ENCODE assay signal across 13 cellular contexts in genomic region chr12:56988207-56988739, GRCh38. TPM values are rescaled to one million over a fixed set of nuclear protein-coding genes. Genes with fewer than 3 reads are reported as not detected.
A peak's percentile ranks its signal among the peaks of the same experiment; 100 is the strongest.
DNase-seq lines count a peak whose midpoint lies in the region; ATAC-seq, FAIRE-seq and TF ChIP-seq lines count a peak whose summit lies in the region.
"Had no signal": no experiment of that assay in that cellular context is flagged by ENCODE, and none has a peak within 500 bp of the region (broad histone marks: within the 10 kb centered on the region; RNA-seq: fewer than 3 reads in every experiment).

No MANE protein-coding gene starts in this region.

- TF ChIP-seq POLR2A in H1 (IDR thresholded peaks at IDR 0.05; ENCODE audit: control extremely low read depth in 1 of 2, low read depth in 2 of 2, low read length in 2 of 2) = no peak

- no peak overlapping the region for H3K4me3 Mint-ChIP-seq in GM23338
- H3K4me3 Mint-ChIP-seq: activated CD4-positive, alpha-beta T cell treated with anti-CD3 and anti-CD28 coated beads, Interleukin-2, amount 10 ng/mL, durations not matched to agents 7 days and 5 days had no signal

- H3K9ac ChIP-seq in H1 (replicated peaks in 1 of 4; ENCODE audit: extremely low read depth in 1 of 4, low read depth in 3 of 4, low read length in 3 of 4) (no peak overlapping the region), mesenchymal stem cell (ENCODE audit: low read length) (no peak overlapping the region)

- H3K27me3 ChIP-seq in GM23338 (ENCODE audit: insufficient read depth) = no peaks in the 10 kb centered on the region
- H3K27me3 ChIP-seq in H1 (replicated peaks in 1 of 4; ENCODE audit: control insufficient read depth in 3 of 4, extremely low read depth in 1 of 4, insufficient read depth in 3 of 4, low read length in 3 of 4) = no peaks in the 10 kb centered on the region
- peaks cover 12 to 25% of the 10 kb centered on the region in 2 experiments for H3K27me3 ChIP-seq in mesenchymal stem cell (ENCODE audit: control insufficient read depth in 1 of 2, insufficient read depth in 1 of 2, low read length in 2 of 2)
- H3K27me3 ChIP-seq in MG63 = no peaks in the 10 kb centered on the region
- H3K27me3 ChIP-seq: breast epithelium had no signal

- H3K4me2 ChIP-seq in GM23338 (peak overlapping the region; percentile 51; the same call in 1 of the 2 replicates), H1 (ENCODE audit: insufficient read depth in 1 of 2, low read depth in 2 of 2, low read length in 2 of 2) (peak overlapping the region in 1 of 2 experiments; percentile 9; a peak in 1 of 4 replicates), mesenchymal stem cell (ENCODE audit: low read length, poor library complexity, severe bottlenecking) (no peak overlapping the region), OCI-LY7 (ENCODE audit: low read length) (no peak overlapping the region)

- H3K9me3 Mint-ChIP-seq in GM23338 = no peaks in the 10 kb centered on the region
- H3K9me3 Mint-ChIP-seq: activated CD4-positive, alpha-beta T cell treated with anti-CD3 and anti-CD28 coated beads, Interleukin-2, amount 10 ng/mL, durations not matched to agents 7 days and 5 days; activated T-helper 2 cell treated with anti-CD3 and anti-CD28 coated beads, Interferon-gamma antibody, Interleukin-2, Interleukin-4, amounts not matched to agents 10 μg/mL and 5 μg/mL and 100 μg/mL, durations not matched to agents 14 hours and 24 hours and 36 hours; naive B cell had no signal

- TF ChIP-seq RAD21 in H1 (IDR thresholded peaks at IDR 0.05 in 1 of 2, conservative IDR thresholded peaks at IDR 0.05 in 1 of 2; ENCODE audit: low read depth in 2 of 2, low read length in 2 of 2) = no peak

- no peak overlapping the region for H2BK20ac ChIP-seq in H1 (ENCODE audit: low read length)

- H3K9me3 ChIP-seq in H1 (ENCODE audit: insufficient read depth in 2 of 2, low read depth in 1 of 2, low read length in 1 of 2) (no peaks in the 10 kb centered on the region), mesenchymal stem cell (ENCODE audit: control insufficient read depth, low read length) (no peaks in the 10 kb centered on the region), MG63 (peaks cover 3% of the 10 kb centered on the region; the same call in 1 of the 2 replicates), OCI-LY7 (ENCODE audit: low read length) (no peaks in the 10 kb centered on the region)
- H3K9me3 ChIP-seq: breast epithelium had no signal

- H3K4ac ChIP-seq in H1 (replicated peaks; ENCODE audit: insufficient read length, low read depth, low read length) (no peak overlapping the region), mesenchymal stem cell (ENCODE audit: low read depth in 1 of 2, low read length in 2 of 2) (no peak overlapping the region)

- 73% methylated on average over 5 of the region's 5 CpGs; no CpG with 5 or more reads in 1 of the 2 experiments for WGBS in H1 (ENCODE audit: extremely low coverage in 1 of 2, insufficient coverage in 1 of 2, insufficient read length in 1 of 2, insufficient replicate concordance in 2 of 2, low coverage in 1 of 2, low lambda C conversion rate in 2 of 2, missing lambda C conversion rate in 1 of 2), 2 experiments
- WGBS in mesenchymal stem cell = 13% methylated on average over 1 of the region's 5 CpGs

- POLR2A ChIA-PET in H1 (lab: Charles Lee; ENCODE audit: partially characterized antibody) (interaction anchor here (0.8 to 1.7 kb wide), 7 partner anchors 10 to 264 kb away, joined by 3 to 13 read pairs (median 4); no protein-coding TSS in a partner anchor), OCI-LY7 (lab: Charles Lee) (interaction anchor here (0.5 to 1.5 kb wide), 3 partner anchors 13 to 208 kb away, joined by 3 to 4 read pairs (median 3); partner anchors contain the start of gene STAT6)

- H4K91ac ChIP-seq in H1 (replicated peaks; ENCODE audit: insufficient read length, low read length) (no peak overlapping the region), mesenchymal stem cell (ENCODE audit: low read length) (no peak overlapping the region)

- TF ChIP-seq EP300 in H1 (IDR thresholded peaks at IDR 0.05; ENCODE audit: borderline replicate concordance in 1 of 2, low read depth in 2 of 2, low read length in 2 of 2) = no peak

- H3K23ac ChIP-seq in H1 (ENCODE audit: insufficient read length) (no peak overlapping the region), mesenchymal stem cell (ENCODE audit: low read length in 2 of 2) (no peak overlapping the region)

- no peak overlapping the region for H3K27ac Mint-ChIP-seq in GM23338
- H3K27ac Mint-ChIP-seq: activated CD4-positive, alpha-beta T cell treated with anti-CD3 and anti-CD28 coated beads, Interleukin-2, amount 10 ng/mL, durations not matched to agents 7 days and 5 days; activated T-helper 2 cell treated with anti-CD3 and anti-CD28 coated beads, Interferon-gamma antibody, Interleukin-2, Interleukin-4, amounts not matched to agents 10 μg/mL and 5 μg/mL and 100 μg/mL, durations not matched to agents 14 hours and 24 hours and 36 hours had no signal

- H2BK12ac ChIP-seq in H1 (ENCODE audit: low read depth, low read length) (no peak overlapping the region), mesenchymal stem cell (ENCODE audit: low read length in 2 of 2) (no peak overlapping the region)

- no peak overlapping the region for H2BK5ac ChIP-seq in H1 (ENCODE audit: low read depth, low read length)
- no peak overlapping the region for H2BK5ac ChIP-seq in mesenchymal stem cell (ENCODE audit: low read depth, low read length, poor library complexity, severe bottlenecking)

- H3K9me2 ChIP-seq in GM23338 (ENCODE audit: insufficient read depth) (no peaks in the 10 kb centered on the region), OCI-LY7 (ENCODE audit: insufficient read depth, low read length) (no peaks in the 10 kb centered on the region)

- H2AFZ ChIP-seq in GM23338 (peak overlapping the region; percentile 4; the same call in 1 of the 2 replicates), H1 (ENCODE audit: low read length) (0 out of 2 replicates have a peak overlapping the region, but pooled peaks have one; percentile 2), mesenchymal stem cell (ENCODE audit: low read depth, low read length) (no peak overlapping the region), OCI-LY7 (ENCODE audit: low read length) (no peak overlapping the region)

- H3K36me3 Mint-ChIP-seq in GM23338 (ENCODE audit: low read depth) = no peaks in the 10 kb centered on the region
- H3K36me3 Mint-ChIP-seq: naive B cell had no signal

- no peak for TF ChIP-seq CTCF in GM23338 (conservative IDR thresholded peaks at IDR 0.05; ENCODE audit: low read depth in 2 of 2)
- TF ChIP-seq CTCF in H1 (IDR thresholded peaks at IDR 0.05; ENCODE audit: control extremely low read depth in 1 of 3, insufficient read depth in 1 of 3, low read depth in 1 of 3, low read length in 3 of 3) = no peak
- TF ChIP-seq CTCF in foreskin fibroblast (IDR thresholded peaks at IDR 0.05; ENCODE audit: low read depth, low read length) = no peak
- no peak for TF ChIP-seq CTCF in OCI-LY7 (conservative IDR thresholded peaks at IDR 0.05; ENCODE audit: low read length)

- H3K18ac ChIP-seq in H1 (ENCODE audit: extremely low read depth, low read length) = no peak overlapping the region
- peak overlapping the region in 1 of 2 experiments; percentile 14 for H3K18ac ChIP-seq in mesenchymal stem cell (ENCODE audit: low read depth in 1 of 2, low read length in 2 of 2)

- peak; percentile 57 for DNase-seq in GM23338 (ENCODE audit: low spot score)
- peak; percentile 98 for DNase-seq in OCI-M1 (lab: John Stamatoyannopoulos, UW)
- DNase-seq in H1 (ENCODE audit: low read depth in 1 of 2, low spot score in 2 of 2) = peak in 1 of 2 experiments; percentile 46
- peak; percentile 46 for DNase-seq in mesenchymal stem cell
- DNase-seq in foreskin fibroblast = no peak
- no peak for DNase-seq in MG63
- DNase-seq in NCI-H2171 treated with DMSO at 0.1 percent for 48 hours (lab: John Stamatoyannopoulos, UW) = no peak
- DNase-seq in OCI-LY7 (ENCODE audit: low spot score) = no peak

- H3K36me3 ChIP-seq in GM23338 (ENCODE audit: insufficient read depth) (no peaks in the 10 kb centered on the region), H1 (ENCODE audit: control insufficient read depth in 2 of 4, insufficient read depth in 4 of 4, low read length in 3 of 4) (no peaks in the 10 kb centered on the region), mesenchymal stem cell (ENCODE audit: control insufficient read depth in 1 of 2, insufficient read depth in 2 of 2, low read depth in 1 of 2, low read length in 2 of 2) (no peaks in the 10 kb centered on the region), MG63 (no peaks in the 10 kb centered on the region), OCI-LY7 (ENCODE audit: insufficient read depth, low read length) (no peaks in the 10 kb centered on the region)
- H3K36me3 ChIP-seq: breast epithelium had no signal

- BruUV-seq in OCI-LY7 (replicated peaks; lab: Mats Ljungman, UMichigan) = no TSS peak

- FAIRE-seq in H1 (lab: Jason Lieb, UNC) = no peak

- ATAC-seq in GM23338 = peak; percentile 72

- intact Hi-C loops in OCI-LY7 (cut with micrococcal nuclease; ENCODE audit: unreplicated experiment) = no loop called here

- CTCF ChIA-PET in H1 (lab: Charles Lee; ENCODE audit: partially characterized antibody) = interaction anchor here (0.5 to 4.5 kb wide), 47 partner anchors 9 to 908 kb away, joined by 3 to 56 read pairs (median 4); partner anchors contain the start of genes HSD17B6, MYO1A, PRIM1 and SDR9C7
- CTCF ChIA-PET in OCI-LY7 (lab: Charles Lee; ENCODE audit: unreplicated experiment) = no interaction called here

- no peak overlapping the region for H3K56ac ChIP-seq in H1 (replicated peaks; ENCODE audit: insufficient read length, low read depth, low read length)

- H3K27ac ChIP-seq in GM23338 (ENCODE audit: low read depth) (no peak overlapping the region; the same call in 1 of the 2 replicates), H1 (ENCODE audit: low read depth, low read length) (no peak overlapping the region), mesenchymal stem cell (ENCODE audit: low read length, poor library complexity, severe bottlenecking) (no peak overlapping the region), OCI-LY7 (ENCODE audit: low read depth, low read length, poor library complexity, severe bottlenecking) (no peak overlapping the region)
- H3K27ac ChIP-seq: breast epithelium had no signal

- peaks cover 16% of the 10 kb centered on the region for H3K4me1 Mint-ChIP-seq in GM23338

- H2AK5ac ChIP-seq in H1 (ENCODE audit: low read depth, low read length) = no peak overlapping the region
- no peak overlapping the region for H2AK5ac ChIP-seq in mesenchymal stem cell (ENCODE audit: low read length, severe bottlenecking)

- H2BK120ac ChIP-seq in H1 (replicated peaks; ENCODE audit: low read depth, low read length) = no peak overlapping the region
- H2BK120ac ChIP-seq in mesenchymal stem cell (ENCODE audit: low read depth, low read length) = peak overlapping the region; percentile 39

- peaks cover 10% of the 10 kb centered on the region for H3K27me3 Mint-ChIP-seq in GM23338 (ENCODE audit: insufficient read depth, low read depth, poor library complexity)

- H2BK15ac ChIP-seq in H1 (ENCODE audit: low read length) (no peak overlapping the region), mesenchymal stem cell (ENCODE audit: low read depth, poor library complexity, severe bottlenecking) (peak overlapping the region; percentile 19)

- H3K79me2 ChIP-seq in GM23338 (replicated peaks; ENCODE audit: insufficient read depth) = no peaks in the 10 kb centered on the region
- no peaks in the 10 kb centered on the region for H3K79me2 ChIP-seq in H1 (ENCODE audit: control insufficient read depth in 1 of 2, insufficient read depth in 2 of 2, low read length in 2 of 2)
- H3K79me2 ChIP-seq in OCI-LY7 (ENCODE audit: insufficient read depth, low read depth, low read length) = no peaks in the 10 kb centered on the region

- H4K8ac ChIP-seq in H1 (ENCODE audit: extremely low read depth, insufficient read depth, low read length) = no peak overlapping the region
- no peak overlapping the region for H4K8ac ChIP-seq in mesenchymal stem cell (ENCODE audit: low read length)

- H3F3A ChIP-seq in GM23338 (replicated peaks; ENCODE audit: low read depth) = no peaks in the 10 kb centered on the region

- H3K14ac ChIP-seq in H1 (ENCODE audit: insufficient read length) (no peak overlapping the region), mesenchymal stem cell (ENCODE audit: low read length in 2 of 2) (no peak overlapping the region)

- H4K5ac ChIP-seq in H1 (ENCODE audit: insufficient read length, low read depth, low read length) = no peak overlapping the region

- H3K4me1 ChIP-seq in GM23338 (ENCODE audit: insufficient read depth) = peaks cover 10% of the 10 kb centered on the region
- peaks cover 0 to 3% (median under 1%) of the 10 kb centered on the region in 4 experiments; a peak in 2 of 7 replicates for H3K4me1 ChIP-seq in H1 (replicated peaks in 1 of 4; ENCODE audit: control insufficient read depth in 3 of 4, insufficient read depth in 4 of 4, low read length in 3 of 4)
- peaks cover 2% of the 10 kb centered on the region for H3K4me1 ChIP-seq in mesenchymal stem cell (ENCODE audit: control insufficient read depth, insufficient read depth, low read depth, low read length)
- peaks cover 9% of the 10 kb centered on the region for H3K4me1 ChIP-seq in OCI-LY7 (ENCODE audit: insufficient read depth, low read length, poor library complexity, severe bottlenecking)

- no peaks in the 10 kb centered on the region for H3K23me2 ChIP-seq in H1 (ENCODE audit: low read depth, low read length)

- no peak overlapping the region for H3K4me3 ChIP-seq in GM23338
- peak overlapping the region in 1 of 4 experiments; percentile 15; a peak in 1 of 8 replicates for H3K4me3 ChIP-seq in H1 (ENCODE audit: extremely low read depth in 1 of 4, insufficient read depth in 2 of 4, low read depth in 3 of 4, low read length in 4 of 4)
- H3K4me3 ChIP-seq in mesenchymal stem cell (ENCODE audit: insufficient read depth in 1 of 2, low read depth in 1 of 2, low read length in 2 of 2) = no peak overlapping the region
- no peak overlapping the region for H3K4me3 ChIP-seq in foreskin fibroblast (ENCODE audit: low read depth in 1 of 2, low read length in 2 of 2)
- H3K4me3 ChIP-seq in MG63 = no peak overlapping the region
- no peak overlapping the region for H3K4me3 ChIP-seq in OCI-LY7 (ENCODE audit: low read depth, low read length, poor library complexity, severe bottlenecking)
- H3K4me3 ChIP-seq: breast epithelium had no signal

- H3K79me1 ChIP-seq in H1 (ENCODE audit: low read depth, low read length) (no peaks in the 10 kb centered on the region), mesenchymal stem cell (replicated peaks; ENCODE audit: low read length, poor library complexity, severe bottlenecking) (no peaks in the 10 kb centered on the region)

- H4K20me1 ChIP-seq in GM23338 (replicated peaks; ENCODE audit: insufficient read depth) (no peaks in the 10 kb centered on the region), H1 (replicated peaks in 1 of 2; ENCODE audit: control insufficient read depth in 1 of 2, insufficient read depth in 2 of 2, low read length in 2 of 2) (no peaks in the 10 kb centered on the region), OCI-LY7 (ENCODE audit: insufficient read depth, low read length) (no peaks in the 10 kb centered on the region)

RNA-seq across cellular contexts. Expression of gene ZBTB39, which starts 18.1 kb away (rescaled TPM):
- 24.1 and 26.7 TPM in 2 replicates for total RNA-seq in GM23338 (2014; rRNA removed; shearing (Covaris generic))
- polyA plus RNA-seq in GM23338 (2016; fragmentation: Nextera tagmentation; extraction: Ambion mirVana) (5.5 and 6.6 TPM in 2 replicates), H1 (2011; rRNA removed) (19.3 and 21.0 TPM in 2 replicates)
- total RNA-seq in H1 (2021; fragmentation: NEBNext Ultra II Directional; extraction: Animal tissue kit (Norgen Biotek cat#: 25700)) = 24.5 and 25.0 TPM in 2 replicates
- 21.2 TPM for polyA plus RNA-seq in H1 (2011; cell fraction: cytosol; rRNA removed)
- 21.5 TPM for polyA plus RNA-seq in H1 (2011; cell fraction: nucleus; rRNA removed)
- 13.9 to 18.1 TPM (median 15.7 TPM) in 4 replicates for polyA plus RNA-seq in H1 (2012, experiment 1 of 2)
- polyA plus RNA-seq in H1 (2012, experiment 2 of 2) = 6.7 TPM
- 12.7 TPM for polyA plus RNA-seq in H1 (2013, experiment 1 of 2)
- 12.1 TPM for polyA plus RNA-seq in H1 (2013, experiment 2 of 2)
- 42.2 and 43.8 TPM in 2 replicates for polyA minus RNA-seq in H1 (2011; rRNA and poly(A)+ RNA removed)
- 21.4 TPM for polyA minus RNA-seq in H1 (2011; cell fraction: cytosol; rRNA and poly(A)+ RNA removed)
- polyA minus RNA-seq in H1 (2011; cell fraction: nucleus; rRNA and poly(A)+ RNA removed) = 30.3 TPM
- 2.9 TPM for polyA plus RNA-seq in mesenchymal stem cell (2013, experiment 1 of 2)
- 3.0 TPM for polyA plus RNA-seq in mesenchymal stem cell (2013, experiment 2 of 2)
- 3.1 and 3.3 TPM in 2 replicates for total RNA-seq in MG63 (2014; rRNA removed; shearing (Covaris generic); ENCODE audit: low replicate concordance)
- total RNA-seq in OCI-LY7 (2014; rRNA removed; shearing (Covaris generic)) = 10.9 TPM in 2 replicates
- total RNA-seq in OCI-LY7 (2022) = 10.0 and 10.7 TPM in 2 replicates

RNA-seq across cellular contexts. Expression of gene TAC3, which starts 28.1 kb away (rescaled TPM):
- 11.9 and 22.0 TPM in 2 replicates for total RNA-seq in GM23338 (2014; rRNA removed; shearing (Covaris generic))
- polyA plus RNA-seq in GM23338 (2016; fragmentation: Nextera tagmentation; extraction: Ambion mirVana) = 35.1 and 37.5 TPM in 2 replicates
- 9.7 and 11.7 TPM in 2 replicates for total RNA-seq in H1 (2021; fragmentation: NEBNext Ultra II Directional; extraction: Animal tissue kit (Norgen Biotek cat#: 25700))
- polyA plus RNA-seq in H1 (2011; rRNA removed) = 36.0 and 45.3 TPM in 2 replicates
- 28.1 TPM for polyA plus RNA-seq in H1 (2011; cell fraction: cytosol; rRNA removed)
- polyA plus RNA-seq in H1 (2011; cell fraction: nucleus; rRNA removed) = 16.1 TPM
- polyA plus RNA-seq in H1 (2012, experiment 1 of 2) = 15.3 to 22.7 TPM (median 21.1 TPM) in 4 replicates
- 23.8 TPM for polyA plus RNA-seq in H1 (2012, experiment 2 of 2)
- 13.4 TPM for polyA plus RNA-seq in H1 (2013, experiment 1 of 2)
- 17.0 TPM for polyA plus RNA-seq in H1 (2013, experiment 2 of 2)
- polyA minus RNA-seq in H1 (2011; rRNA and poly(A)+ RNA removed) = 7.7 and 10.6 TPM in 2 replicates
- polyA minus RNA-seq in H1 (2011; cell fraction: cytosol; rRNA and poly(A)+ RNA removed) = 6.9 TPM
- polyA minus RNA-seq in H1 (2011; cell fraction: nucleus; rRNA and poly(A)+ RNA removed) = 4.3 TPM
- polyA plus RNA-seq in mesenchymal stem cell (2013, experiment 1 of 2) = 1.3 TPM
- 0.96 TPM for polyA plus RNA-seq in mesenchymal stem cell (2013, experiment 2 of 2)
- 0.36 TPM in 1 of 2 replicates, not detected in the other for total RNA-seq in MG63 (2014; rRNA removed; shearing (Covaris generic); ENCODE audit: low replicate concordance)
- total RNA-seq in OCI-LY7 (2014; rRNA removed; shearing (Covaris generic)) = not detected in 2 replicates
- total RNA-seq in OCI-LY7 (2022) = not detected in 2 replicates
- total RNA-seq: activated T-helper 2 cell treated with anti-CD3 and anti-CD28 coated beads, Interferon-gamma antibody, Interleukin-2, Interleukin-4, amounts not matched to agents 10 μg/mL and 5 μg/mL and 100 μg/mL, durations not matched to agents 14 hours and 24 hours and 36 hours; breast epithelium; subcutaneous adipose tissue had no signal

RNA-seq across cellular contexts. Expression of gene RDH16, which starts 30.9 kb away (rescaled TPM):
- total RNA-seq in GM23338 (2014; rRNA removed; shearing (Covaris generic)) = 0.62 and 0.66 TPM in 2 replicates
- 0.28 and 0.52 TPM in 2 replicates for polyA plus RNA-seq in GM23338 (2016; fragmentation: Nextera tagmentation; extraction: Ambion mirVana)
- total RNA-seq in H1 (2021; fragmentation: NEBNext Ultra II Directional; extraction: Animal tissue kit (Norgen Biotek cat#: 25700)) = 0.30 and 0.46 TPM in 2 replicates
- polyA plus RNA-seq in H1 (2011; rRNA removed) = 0.79 and 0.93 TPM in 2 replicates
- 0.97 TPM for polyA plus RNA-seq in H1 (2011; cell fraction: cytosol; rRNA removed)
- 4.8 TPM for polyA plus RNA-seq in H1 (2011; cell fraction: nucleus; rRNA removed)
- 0.52 to 1.3 TPM (median 0.96 TPM) in 4 replicates for polyA plus RNA-seq in H1 (2012, experiment 1 of 2)
- 0.16 TPM for polyA plus RNA-seq in H1 (2012, experiment 2 of 2)
- 0.24 TPM for polyA plus RNA-seq in H1 (2013, experiment 1 of 2)
- polyA plus RNA-seq in H1 (2013, experiment 2 of 2) = 0.18 TPM
- polyA minus RNA-seq in H1 (2011; rRNA and poly(A)+ RNA removed) = 1.5 and 1.9 TPM in 2 replicates
- 0.59 TPM for polyA minus RNA-seq in H1 (2011; cell fraction: cytosol; rRNA and poly(A)+ RNA removed)
- 2.3 TPM for polyA minus RNA-seq in H1 (2011; cell fraction: nucleus; rRNA and poly(A)+ RNA removed)
- 0.04 TPM for polyA plus RNA-seq in mesenchymal stem cell (2013, experiment 1 of 2)
- polyA plus RNA-seq in mesenchymal stem cell (2013, experiment 2 of 2) = 0.03 TPM
- total RNA-seq in MG63 (2014; rRNA removed; shearing (Covaris generic); ENCODE audit: low replicate concordance) = not detected in 2 replicates
- 0.06 and 0.15 TPM in 2 replicates for total RNA-seq in OCI-LY7 (2014; rRNA removed; shearing (Covaris generic))
- 0.13 and 0.41 TPM in 2 replicates for total RNA-seq in OCI-LY7 (2022)

RNA-seq across cellular contexts. Expression of gene SDR9C7, which starts 54.1 kb away (rescaled TPM):
- total RNA-seq in GM23338 (2014; rRNA removed; shearing (Covaris generic)) = not detected in 2 replicates
- 0.12 TPM in 1 of 2 replicates, not detected in the other for polyA plus RNA-seq in GM23338 (2016; fragmentation: Nextera tagmentation; extraction: Ambion mirVana)
- total RNA-seq in H1 (2021; fragmentation: NEBNext Ultra II Directional; extraction: Animal tissue kit (Norgen Biotek cat#: 25700)) = not detected in 2 replicates
- polyA plus RNA-seq in H1 (2011; rRNA removed) = 0.11 TPM in 1 of 2 replicates, not detected in the other
- 0.09 TPM for polyA plus RNA-seq in H1 (2011; cell fraction: cytosol; rRNA removed)
- 0.44 TPM for polyA plus RNA-seq in H1 (2011; cell fraction: nucleus; rRNA removed)
- polyA plus RNA-seq in H1 (2012, experiment 1 of 2) = 0.09 to 0.18 TPM in 2 of 4 replicates, not detected in the others
- not detected for polyA plus RNA-seq in H1 (2012, experiment 2 of 2)
- not detected for polyA plus RNA-seq in H1 (2013, experiment 1 of 2)
- polyA plus RNA-seq in H1 (2013, experiment 2 of 2) = 0.02 TPM
- 0.15 TPM in 1 of 2 replicates, not detected in the other for polyA minus RNA-seq in H1 (2011; rRNA and poly(A)+ RNA removed)
- not detected for polyA minus RNA-seq in H1 (2011; cell fraction: cytosol; rRNA and poly(A)+ RNA removed)
- polyA minus RNA-seq in H1 (2011; cell fraction: nucleus; rRNA and poly(A)+ RNA removed) = not detected
- not detected for polyA plus RNA-seq in mesenchymal stem cell (2013, experiment 1 of 2)
- not detected for polyA plus RNA-seq in mesenchymal stem cell (2013, experiment 2 of 2)
- total RNA-seq in MG63 (2014; rRNA removed; shearing (Covaris generic); ENCODE audit: low replicate concordance) = not detected in 2 replicates
- total RNA-seq in OCI-LY7 (2014; rRNA removed; shearing (Covaris generic)) = not detected in 2 replicates
- total RNA-seq in OCI-LY7 (2022) = not detected in 2 replicates
- total RNA-seq: activated CD4-positive, alpha-beta T cell treated with anti-CD3 and anti-CD28 coated beads, Interleukin-2, amount 10 ng/mL, durations not matched to agents 7 days and 5 days; activated T-helper 2 cell treated with anti-CD3 and anti-CD28 coated beads, Interferon-gamma antibody, Interleukin-2, Interleukin-4, amounts not matched to agents 10 μg/mL and 5 μg/mL and 100 μg/mL, durations not matched to agents 14 hours and 24 hours and 36 hours; breast epithelium; subcutaneous adipose tissue had no signal

Comparison
In these comparisons a context has a peak if more than half of its experiments do, and no peak if none do; other contexts are left out.
1. DNase-seq: peak in GM23338 (single experiment), OCI-M1 (single experiment) and mesenchymal stem cell (single experiment); none in foreskin fibroblast (0 of 2), MG63 (single experiment), NCI-H2171 treated with DMSO at 0.1 percent for 48 hours (single experiment) and OCI-LY7 (single experiment).
2. H2AFZ ChIP-seq: peak in GM23338 (single experiment) and H1 (single experiment); none in mesenchymal stem cell (single experiment) and OCI-LY7 (single experiment).